20 cellular contexts compared by ENCODE assay signal in the genomic region with DNA sequence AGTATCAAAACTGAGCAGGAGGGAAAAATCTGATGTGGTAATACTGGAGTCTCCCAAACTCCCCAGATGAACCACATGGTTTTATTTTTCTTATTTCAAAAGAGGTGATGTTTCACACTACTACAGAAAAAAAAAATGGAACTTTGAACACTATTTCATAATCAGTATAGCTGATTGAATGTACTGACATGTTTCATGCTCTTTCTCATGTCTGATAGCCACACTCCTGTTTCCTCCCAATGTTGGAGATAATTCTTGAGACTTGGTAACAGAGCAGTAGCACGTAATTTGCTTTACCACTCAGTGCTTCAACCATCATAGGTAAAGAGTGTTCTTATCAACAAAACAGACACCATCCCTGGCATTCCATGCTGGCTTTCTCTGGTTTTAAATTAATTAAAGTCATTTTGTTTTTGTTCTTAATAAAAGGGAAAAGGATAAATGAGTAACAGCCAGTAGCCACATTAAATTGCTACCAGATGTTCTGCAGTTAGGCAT.
DNase-seq lines count a peak whose midpoint lies in the region; TF ChIP-seq lines count a peak whose summit lies in the region.
"Had no signal": no experiment of that assay in that cellular context is flagged by ENCODE, and none has a peak within 500 bp of the region (broad histone marks: within the 10 kb centered on the region; RNA-seq: fewer than 3 reads in every experiment).

No MANE protein-coding gene starts in this region.

- DNase-seq in BE2C (peak; percentile 24), NCI-H226 (peak; percentile 12), cardiac fibroblast (ENCODE audit: low read depth in 2 of 2) (peak; percentile 72 to 91), osteocyte (ENCODE audit: extremely low spot score, unreplicated experiment) (no peak), NCI-H82 treated with DMSO at 0.1 percent for 48 hours (lab: John Stamatoyannopoulos, UW; ENCODE audit: unreplicated experiment) (no peak), sigmoid colon (no peak), T-helper 9 cell (no peak)
- no peak for DNase-seq in T-helper 2 cell treated with Interferon-gamma antibody and Interleukin-4, amounts not matched to agents 5 μg/mL and 100 μg/mL, for 36 hours (ENCODE audit: low spot score)
- DNase-seq: activated gamma-delta T cell treated with Interleukin-2 at 50 U/mL for 16 hours, H7, hypothalamus, kidney glomerular epithelial cell, NCI-H2081, retina, stomach, T-helper 17 cell had no signal

- TF ChIP-seq EP300 in sigmoid colon (IDR thresholded peaks at IDR 0.05): no peak

- intact Hi-C loops in sigmoid colon (cut with DNase I): no loop called here

- 91 to 94% methylated on average over 1 of the region's 1 CpG for WGBS in sigmoid colon, 2 donors

- H3K4me1 Mint-ChIP-seq in osteocyte (ENCODE audit: unreplicated experiment): peaks cover 58% of the 10 kb centered on the region
- H3K4me1 Mint-ChIP-seq in T-helper 2 cell treated with Interferon-gamma antibody and Interleukin-4, amounts not matched to agents 5 μg/mL and 100 μg/mL, for 36 hours (ENCODE audit: low read depth): no peaks in the 10 kb centered on the region
- H3K4me1 Mint-ChIP-seq: T-helper 17 cell had no signal

- H3K27ac Mint-ChIP-seq in osteocyte (ENCODE audit: unreplicated experiment): peak overlapping the region; percentile 94
- no peak overlapping the region for H3K27ac Mint-ChIP-seq in T-helper 2 cell treated with Interferon-gamma antibody and Interleukin-4, amounts not matched to agents 5 μg/mL and 100 μg/mL, for 36 hours
- H3K27ac Mint-ChIP-seq: mesothelial cell of epicardium, neural progenitor cell, T-helper 17 cell had no signal

- H3K4me3 Mint-ChIP-seq in osteocyte (ENCODE audit: unreplicated experiment): no peak overlapping the region
- no peak overlapping the region for H3K4me3 Mint-ChIP-seq in T-helper 2 cell treated with Interferon-gamma antibody and Interleukin-4, amounts not matched to agents 5 μg/mL and 100 μg/mL, for 36 hours
- H3K4me3 Mint-ChIP-seq: mesothelial cell of epicardium, neural progenitor cell, T-helper 17 cell had no signal

- no peak for TF ChIP-seq CTCF in BE2C (IDR thresholded peaks at IDR 0.05; ENCODE audit: low read depth, low read length)
- TF ChIP-seq CTCF in cardiac fibroblast (IDR thresholded peaks at IDR 0.05; ENCODE audit: low read depth, low read length): no peak
- no peak for TF ChIP-seq CTCF in osteocyte (IDR thresholded peaks at IDR 0.05)
- TF ChIP-seq CTCF in sigmoid colon (IDR thresholded peaks at IDR 0.05): no peak

- no peaks in the 10 kb centered on the region for H3K27me3 Mint-ChIP-seq in osteocyte (ENCODE audit: unreplicated experiment)
- no peaks in the 10 kb centered on the region for H3K27me3 Mint-ChIP-seq in T-helper 2 cell treated with Interferon-gamma antibody and Interleukin-4, amounts not matched to agents 5 μg/mL and 100 μg/mL, for 36 hours (ENCODE audit: low read depth)
- H3K27me3 Mint-ChIP-seq: T-helper 17 cell had no signal

- TF ChIP-seq POLR2A in sigmoid colon (IDR thresholded peaks at IDR 0.05): no peak

- H3K9me3 ChIP-seq in BE2C: peaks cover under 1% of the 10 kb centered on the region; the same call in 1 of the 2 replicates
- peaks cover 0 to under 1% (median 0%) of the 10 kb centered on the region in 4 donors for H3K9me3 ChIP-seq in sigmoid colon
- H3K9me3 ChIP-seq: ascending aorta, stomach had no signal

- H3K27me3 ChIP-seq in BE2C (no peaks in the 10 kb centered on the region), sigmoid colon (no peaks in the 10 kb centered on the region)
- H3K27me3 ChIP-seq: ascending aorta, neural progenitor cell, stomach had no signal

- H3K36me3 ChIP-seq in BE2C (no peaks in the 10 kb centered on the region), sigmoid colon (no peaks in the 10 kb centered on the region)
- H3K36me3 ChIP-seq: ascending aorta, neural progenitor cell, stomach had no signal

- peaks cover 9% of the 10 kb centered on the region for H3K9me3 Mint-ChIP-seq in osteocyte (ENCODE audit: unreplicated experiment)
- no peaks in the 10 kb centered on the region for H3K9me3 Mint-ChIP-seq in T-helper 2 cell treated with Interferon-gamma antibody and Interleukin-4, amounts not matched to agents 5 μg/mL and 100 μg/mL, for 36 hours

- peaks cover 22% of the 10 kb centered on the region for H3K4me1 ChIP-seq in BE2C
- no peaks in the 10 kb centered on the region for H3K4me1 ChIP-seq in sigmoid colon
- H3K4me1 ChIP-seq: neural progenitor cell, stomach had no signal

- H3K27ac ChIP-seq in sigmoid colon: no peak overlapping the region
- H3K27ac ChIP-seq: neural progenitor cell had no signal

- H3K36me3 Mint-ChIP-seq in osteocyte (ENCODE audit: unreplicated experiment): peaks cover under 1% of the 10 kb centered on the region
- no peaks in the 10 kb centered on the region for H3K36me3 Mint-ChIP-seq in T-helper 2 cell treated with Interferon-gamma antibody and Interleukin-4, amounts not matched to agents 5 μg/mL and 100 μg/mL, for 36 hours (ENCODE audit: low read depth)
- H3K36me3 Mint-ChIP-seq: mesothelial cell of epicardium, neural progenitor cell had no signal

- H3K4me3 ChIP-seq in BE2C (ENCODE audit: low read depth, low read length): no peak overlapping the region
- H3K4me3 ChIP-seq in cardiac fibroblast (replicated peaks in 1 of 2; ENCODE audit: low read depth in 2 of 2, low read length in 2 of 2): no peak overlapping the region
- H3K4me3 ChIP-seq in sigmoid colon: no peak overlapping the region
- H3K4me3 ChIP-seq: ascending aorta, coronary artery, neural progenitor cell, stomach had no signal

Comparison
In these comparisons a context has a peak if more than half of its experiments do, and no peak if none do; other contexts are left out.
1. DNase-seq: peak in BE2C (single experiment), NCI-H226 (single experiment) and cardiac fibroblast (2 of 2); none in osteocyte (single experiment), NCI-H82 treated with DMSO at 0.1 percent for 48 hours (single experiment), sigmoid colon (single experiment), T-helper 9 cell (single experiment) and T-helper 2 cell treated with Interferon-gamma antibody and Interleukin-4, amounts not matched to agents 5 μg/mL and 100 μg/mL, for 36 hours (single experiment).